In the genomic region with DNA sequence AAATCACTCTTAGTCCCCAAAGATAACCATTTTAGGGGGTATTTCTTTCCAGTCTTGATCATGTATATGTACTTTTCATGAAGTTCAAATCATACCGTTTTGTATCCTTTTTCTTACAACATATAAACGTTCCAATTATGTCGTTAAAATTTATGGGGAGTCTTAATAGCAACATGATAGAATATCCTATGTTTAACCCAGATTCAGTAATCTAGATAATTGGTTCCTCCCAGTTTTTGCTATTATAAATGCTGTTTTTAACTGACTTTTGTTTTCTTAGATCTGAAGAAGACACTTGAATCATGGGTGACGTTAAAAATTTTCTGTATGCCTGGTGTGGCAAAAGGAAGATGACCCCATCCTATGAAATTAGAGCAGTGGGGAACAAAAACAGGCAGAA, we compare ENCODE assay signal across 14 cellular contexts. TPM values are rescaled to one million over a fixed set of nuclear protein-coding genes. Genes with fewer than 3 reads are reported as not detected.
DNase-seq lines count a peak whose midpoint lies in the region; ATAC-seq and TF ChIP-seq lines count a peak whose summit lies in the region.
"Had no signal": no experiment of that assay in that cellular context is flagged by ENCODE, and none has a peak within 500 bp of the region (broad histone marks: within the 10 kb centered on the region; RNA-seq: fewer than 3 reads in every experiment).

No MANE protein-coding gene starts in this region.

- peaks cover 12% of the 10 kb centered on the region for H3K79me1 ChIP-seq in H9 (ENCODE audit: insufficient read depth, low read depth, low read length, poor library complexity, severe bottlenecking)

- H3K4me3 Mint-ChIP-seq in H9 (peak overlapping the region; percentile 12 to 51; a peak in 3 of 5 replicates), immature natural killer cell (peak overlapping the region in 1 of 5 donors; percentile 97)
- H3K4me3 Mint-ChIP-seq in activated CD8-positive, alpha-beta T cell treated with anti-CD3 and anti-CD28 coated beads, Interleukin-2, amount 10 ng/mL, durations not matched to agents 7 days and 5 days: peak overlapping the region; percentile 95

- H3K56ac ChIP-seq in H9 (ENCODE audit: insufficient read length, low read depth, low read length): no peak overlapping the region

- H3K4me1 Mint-ChIP-seq in H9 (peaks cover 39 to 67% of the 10 kb centered on the region in 2 experiments), immature natural killer cell (peaks cover 59 to 81% of the 10 kb centered on the region in 2 donors)
- H3K4me1 Mint-ChIP-seq in activated CD8-positive, alpha-beta T cell treated with anti-CD3 and anti-CD28 coated beads, Interleukin-2, amount 10 ng/mL, durations not matched to agents 7 days and 5 days (ENCODE audit: low read depth): peaks cover 67% of the 10 kb centered on the region

- H3K27me3 Mint-ChIP-seq in H9 (ENCODE audit: low read depth): peaks cover 2% of the 10 kb centered on the region
- H3K27me3 Mint-ChIP-seq in activated CD8-positive, alpha-beta T cell treated with anti-CD3 and anti-CD28 coated beads, Interleukin-2, amount 10 ng/mL, durations not matched to agents 7 days and 5 days (ENCODE audit: low read depth): no peaks in the 10 kb centered on the region
- peaks cover 7 to 19% (median 13%) of the 10 kb centered on the region in 3 donors for H3K27me3 Mint-ChIP-seq in immature natural killer cell (ENCODE audit: low read depth in 3 of 3)

- H3K4me1 ChIP-seq in BE2C (peaks cover 3% of the 10 kb centered on the region; the same call in 1 of the 2 replicates), H9 (ENCODE audit: insufficient read depth, low read length) (no peaks in the 10 kb centered on the region; the same call in 1 of the 2 replicates)

- H3T11ph ChIP-seq in H9 (ENCODE audit: low read length): no peak overlapping the region

- peak overlapping the region; percentile 75 for H3K4me3 ChIP-seq in BE2C (ENCODE audit: low read depth, low read length)
- H3K4me3 ChIP-seq: lung had no signal

- peaks cover 57% of the 10 kb centered on the region for H3K79me2 ChIP-seq in H9 (ENCODE audit: insufficient read depth, low read length)

- H3K4ac ChIP-seq in H9 (ENCODE audit: low read depth, low read length): no peak overlapping the region

- H2BK120ac ChIP-seq in H9 (ENCODE audit: low read depth, low read length, poor library complexity, severe bottlenecking): no peak overlapping the region

- H3K36me3 Mint-ChIP-seq in H9 (ENCODE audit: insufficient read depth in 1 of 3, low read depth in 3 of 3): peaks cover 54 to 78% (median 75%) of the 10 kb centered on the region in 3 experiments; a peak in 6 of 7 replicates
- H3K36me3 Mint-ChIP-seq in activated CD8-positive, alpha-beta T cell treated with anti-CD3 and anti-CD28 coated beads, Interleukin-2, amount 10 ng/mL, durations not matched to agents 7 days and 5 days (ENCODE audit: low read depth): peaks cover 66% of the 10 kb centered on the region
- peaks cover 0 to 12% (median 10%) of the 10 kb centered on the region in 3 donors for H3K36me3 Mint-ChIP-seq in immature natural killer cell

- no peak overlapping the region for H4K91ac ChIP-seq in H9 (ENCODE audit: insufficient read length, low read depth, low read length)

- no peak for DNase-seq in BE2C
- DNase-seq in H9: no peak
- no peak for DNase-seq in activated CD8-positive, alpha-beta T cell treated with anti-CD3 and anti-CD28 coated beads, Interleukin-2, amount 10 ng/mL, durations not matched to agents 7 days and 5 days
- no peak for DNase-seq in immature natural killer cell
- DNase-seq in mesenteric fat pad (ENCODE audit: low spot score): no peak
- DNase-seq in NCI-H524 treated with DMSO at 0.1 percent for 48 hours (lab: John Stamatoyannopoulos, UW): no peak
- no peak for DNase-seq in stimulated activated CD4-positive, alpha-beta T cell treated with anti-CD3 and anti-CD28 coated beads, Interleukin-4, amount 100 ng/mL, for 4 hours
- DNase-seq: activated CD4-positive, alpha-beta T cell treated with anti-CD3 and anti-CD28 coated beads, Interleukin-2, amount 50 U/mL, for 4 hours; foreskin melanocyte; stimulated activated CD8-positive, alpha-beta memory T cell treated with anti-CD3 and anti-CD28 coated beads, Interleukin-4, amount 100 ng/mL, for 48 hours had no signal

- no peak overlapping the region for H3K23ac ChIP-seq in H9 (ENCODE audit: insufficient read length, low read depth, low read length)

- H3K9ac ChIP-seq in H9 (ENCODE audit: extremely low read depth, insufficient read length, low read length): no peak overlapping the region

- no peak overlapping the region for H4K8ac ChIP-seq in H9 (replicated peaks; ENCODE audit: insufficient read length, low read depth, low read length)

- no peak overlapping the region for H3K27ac ChIP-seq in H9 (ENCODE audit: insufficient read length, low read depth, low read length)
- H3K27ac ChIP-seq: RWPE1, skin epidermis had no signal

- no peak overlapping the region for H2AK5ac ChIP-seq in H9 (ENCODE audit: insufficient read length, low read length)

- H3K14ac ChIP-seq in H9 (ENCODE audit: insufficient read depth, low read length): no peak overlapping the region

- TF ChIP-seq CTCF in BE2C (IDR thresholded peaks at IDR 0.05; ENCODE audit: low read depth, low read length) (no peak), H9 (conservative IDR thresholded peaks at IDR 0.05) (no peak)

- no CpG with 5 or more reads among the region's 4 CpGs for WGBS in H9 (ENCODE audit: extremely low coverage, insufficient read length, low lambda C conversion rate)

- ATAC-seq in activated CD8-positive, alpha-beta T cell treated with anti-CD3 and anti-CD28 coated beads, Interleukin-2, amount 10 ng/mL, durations not matched to agents 7 days and 5 days: no peak
- ATAC-seq in HG03432 (IDR thresholded peaks at IDR 0.05; ENCODE audit: unreplicated experiment): no peak

- no peak overlapping the region for H2BK20ac ChIP-seq in H9 (ENCODE audit: low read depth, low read length, poor library complexity, severe bottlenecking)

- peaks cover 70% of the 10 kb centered on the region for H3K36me3 ChIP-seq in BE2C

- POLR2A ChIA-PET in activated CD8-positive, alpha-beta T cell treated with anti-CD3 and anti-CD28 coated beads, Interleukin-2, amount 10 ng/mL, durations not matched to agents 7 days and 5 days (lab: Charles Lee): no interaction called here

- H3K18ac ChIP-seq in H9 (ENCODE audit: insufficient read length, low read depth, low read length): no peak overlapping the region

- H3K9me3 ChIP-seq in BE2C (no peaks in the 10 kb centered on the region), H9 (ENCODE audit: control insufficient read depth, low read depth, low read length) (no peaks in the 10 kb centered on the region)

- CTCF ChIA-PET in activated CD8-positive, alpha-beta T cell treated with anti-CD3 and anti-CD28 coated beads, Interleukin-2, amount 10 ng/mL, durations not matched to agents 7 days and 5 days (lab: Charles Lee): interaction anchor here (1.2 kb wide), 1 partner anchor 12 kb away, joined by 3 read pairs; no protein-coding TSS in a partner anchor

- no peak overlapping the region for H4K5ac ChIP-seq in H9 (ENCODE audit: insufficient read length, low read depth, low read length)

- H2AFZ ChIP-seq in H9 (ENCODE audit: low read length): no peak overlapping the region

- no peak overlapping the region for H2BK15ac ChIP-seq in H9 (ENCODE audit: low read depth, low read length)

- H3K4me2 ChIP-seq in H9 (ENCODE audit: insufficient read depth, insufficient read length, low read length): no peak overlapping the region

- H3K27ac Mint-ChIP-seq in H9: peak overlapping the region in 1 of 3 experiments; percentile 85; a peak in 2 of 7 replicates
- peak overlapping the region; percentile 65 for H3K27ac Mint-ChIP-seq in activated CD8-positive, alpha-beta T cell treated with anti-CD3 and anti-CD28 coated beads, Interleukin-2, amount 10 ng/mL, durations not matched to agents 7 days and 5 days
- H3K27ac Mint-ChIP-seq in immature natural killer cell: peak overlapping the region in 5 of 6 donors; percentile 19 to 51 (median 34)

- no peak overlapping the region for H2BK12ac ChIP-seq in H9 (ENCODE audit: insufficient read length, low read depth, low read length)

- peaks cover 8% of the 10 kb centered on the region for H3K23me2 ChIP-seq in H9 (ENCODE audit: insufficient read length, low read depth, low read length, poor library complexity, severe bottlenecking)

- 0 out of 5 replicates have a peak, but pooled peaks cover 0 to 3% of the 10 kb centered on the region in 2 experiments for H3K9me3 Mint-ChIP-seq in H9
- no peaks in the 10 kb centered on the region for H3K9me3 Mint-ChIP-seq in activated CD8-positive, alpha-beta T cell treated with anti-CD3 and anti-CD28 coated beads, Interleukin-2, amount 10 ng/mL, durations not matched to agents 7 days and 5 days (ENCODE audit: insufficient read depth)
- H3K9me3 Mint-ChIP-seq in immature natural killer cell: no peaks in the 10 kb centered on the region

- H2BK5ac ChIP-seq in H9 (ENCODE audit: insufficient read length, low read length): no peak overlapping the region

- no peaks in the 10 kb centered on the region for H4K20me1 ChIP-seq in H9 (ENCODE audit: control insufficient read depth, insufficient read depth, insufficient read length)

- H3K27me3 ChIP-seq in BE2C: no peaks in the 10 kb centered on the region
- H3K27me3 ChIP-seq in H9 (ENCODE audit: insufficient read depth, low read length): no peaks in the 10 kb centered on the region

RNA-seq across cellular contexts. Expression of a gene that starts 3.1 kb away (rescaled TPM):
- polyA plus RNA-seq in BE2C (2012; ENCODE audit: insufficient read depth, insufficient read length, low read depth): 143 TPM
- total RNA-seq in H9 (2021) (336 and 338 TPM in 2 replicates), mesenteric fat pad (111 TPM)
- 100 to 1,000 TPM; 218 to 231 TPM for total RNA-seq in activated CD8-positive, alpha-beta T cell treated with anti-CD3 and anti-CD28 coated beads, Interleukin-2, amount 10 ng/mL, durations not matched to agents 7 days and 5 days
- 100 to 1,000 TPM in 1 of 3 donors, 10 to 100 TPM in 2; 71.0 to 102 (median 96.5) TPM for polyA plus RNA-seq in immature natural killer cell

RNA-seq across cellular contexts. Expression of a gene that starts 52.7 kb away (rescaled TPM):
- 3.2 TPM for polyA plus RNA-seq in BE2C (2012; ENCODE audit: insufficient read depth, insufficient read length, low read depth)
- 1.1 and 2.4 TPM in 2 replicates for total RNA-seq in H9 (2021)
- total RNA-seq in activated CD8-positive, alpha-beta T cell treated with anti-CD3 and anti-CD28 coated beads, Interleukin-2, amount 10 ng/mL, durations not matched to agents 7 days and 5 days: 1 to 10 TPM; 1.1 to 1.7 TPM
- polyA plus RNA-seq in immature natural killer cell: 1 to 10 TPM; 3.6 to 9.1 (median 4.8) TPM
- total RNA-seq in mesenteric fat pad: 55.7 TPM

Comparison
In these comparisons a context has a peak if more than half of its experiments do, and no peak if none do; other contexts are left out.
1. RNA of a gene that starts 52.7 kb away (total RNA-seq): 55.7 TPM in mesenteric fat pad (single experiment); 1.1 to 2.4 TPM in H9 and 1.1 to 1.7 TPM in activated CD8-positive, alpha-beta T cell treated with anti-CD3 and anti-CD28 coated beads, Interleukin-2, amount 10 ng/mL, durations not matched to agents 7 days and 5 days; every median in the first group is over 10 times any median in the second.